In the genomic region with DNA sequence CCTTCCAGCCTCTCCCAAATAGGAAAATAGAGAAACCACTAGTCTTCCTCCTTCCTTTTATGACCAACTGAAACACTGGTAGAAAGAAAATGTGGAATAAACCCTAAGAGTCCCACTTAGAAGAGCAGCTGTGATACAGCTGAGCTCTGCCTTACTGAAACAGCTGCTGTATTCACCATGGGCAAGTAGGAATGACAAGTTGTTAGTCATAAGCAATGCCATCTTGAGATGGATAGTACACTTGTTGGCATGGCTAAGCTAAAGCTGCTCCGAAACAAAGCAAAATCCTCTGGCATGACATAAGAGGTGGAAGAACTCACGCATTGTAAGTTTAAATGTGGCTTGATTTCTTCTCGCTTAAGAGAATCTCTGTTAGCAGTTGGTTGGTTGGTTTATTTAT, we compare ENCODE assay signal across 1 cellular context.
TF ChIP-seq lines count a peak whose summit lies in the region.

No MANE protein-coding gene starts in this region.

TF ChIP-seq in WTC11, 78 proteins besides CTCF, POLR2A, EP300 and RAD21 (continued from another document):
- TF ChIP-seq, protein P1, sequence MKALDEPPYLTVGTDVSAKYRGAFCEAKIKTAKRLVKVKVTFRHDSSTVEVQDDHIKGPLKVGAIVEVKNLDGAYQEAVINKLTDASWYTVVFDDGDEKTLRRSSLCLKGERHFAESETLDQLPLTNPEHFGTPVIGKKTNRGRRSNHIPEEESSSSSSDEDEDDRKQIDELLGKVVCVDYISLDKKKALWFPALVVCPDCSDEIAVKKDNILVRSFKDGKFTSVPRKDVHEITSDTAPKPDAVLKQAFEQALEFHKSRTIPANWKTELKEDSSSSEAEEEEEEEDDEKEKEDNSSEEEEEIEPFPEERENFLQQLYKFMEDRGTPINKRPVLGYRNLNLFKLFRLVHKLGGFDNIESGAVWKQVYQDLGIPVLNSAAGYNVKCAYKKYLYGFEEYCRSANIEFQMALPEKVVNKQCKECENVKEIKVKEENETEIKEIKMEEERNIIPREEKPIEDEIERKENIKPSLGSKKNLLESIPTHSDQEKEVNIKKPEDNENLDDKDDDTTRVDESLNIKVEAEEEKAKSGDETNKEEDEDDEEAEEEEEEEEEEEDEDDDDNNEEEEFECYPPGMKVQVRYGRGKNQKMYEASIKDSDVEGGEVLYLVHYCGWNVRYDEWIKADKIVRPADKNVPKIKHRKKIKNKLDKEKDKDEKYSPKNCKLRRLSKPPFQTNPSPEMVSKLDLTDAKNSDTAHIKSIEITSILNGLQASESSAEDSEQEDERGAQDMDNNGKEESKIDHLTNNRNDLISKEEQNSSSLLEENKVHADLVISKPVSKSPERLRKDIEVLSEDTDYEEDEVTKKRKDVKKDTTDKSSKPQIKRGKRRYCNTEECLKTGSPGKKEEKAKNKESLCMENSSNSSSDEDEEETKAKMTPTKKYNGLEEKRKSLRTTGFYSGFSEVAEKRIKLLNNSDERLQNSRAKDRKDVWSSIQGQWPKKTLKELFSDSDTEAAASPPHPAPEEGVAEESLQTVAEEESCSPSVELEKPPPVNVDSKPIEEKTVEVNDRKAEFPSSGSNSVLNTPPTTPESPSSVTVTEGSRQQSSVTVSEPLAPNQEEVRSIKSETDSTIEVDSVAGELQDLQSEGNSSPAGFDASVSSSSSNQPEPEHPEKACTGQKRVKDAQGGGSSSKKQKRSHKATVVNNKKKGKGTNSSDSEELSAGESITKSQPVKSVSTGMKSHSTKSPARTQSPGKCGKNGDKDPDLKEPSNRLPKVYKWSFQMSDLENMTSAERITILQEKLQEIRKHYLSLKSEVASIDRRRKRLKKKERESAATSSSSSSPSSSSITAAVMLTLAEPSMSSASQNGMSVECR (CRISPR knock-in tag; IDR thresholded peaks at IDR 0.05; ENCODE audit: borderline replicate concordance) = no peak
- TF ChIP-seq SMAD4 (CRISPR knock-in tag; IDR thresholded peaks at IDR 0.05) = no peak
